Comparison of ENCODE assay signal across 1 cellular context in the genomic region with DNA sequence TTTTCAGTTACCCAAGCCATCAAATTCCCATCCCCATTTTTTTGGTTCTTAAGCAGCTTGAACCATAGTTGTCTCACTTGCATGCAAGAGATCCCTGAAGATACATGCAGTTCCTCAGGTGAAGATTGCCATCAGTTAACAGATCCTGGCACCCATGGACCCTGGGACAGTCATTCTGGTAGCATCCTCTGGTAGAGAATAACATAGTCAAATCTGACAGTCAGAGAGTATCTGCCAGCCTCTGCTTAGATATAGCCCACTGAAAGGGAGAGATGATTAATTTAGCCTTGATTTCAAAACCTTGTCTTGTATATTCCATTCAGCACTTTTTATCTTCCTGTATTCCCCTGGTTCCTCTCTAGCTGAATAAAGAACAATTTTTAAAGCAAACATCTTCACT.
TF ChIP-seq lines count a peak whose summit lies in the region.

No MANE protein-coding gene starts in this region.

TF ChIP-seq in IMR-90, 13 proteins besides CTCF, POLR2A, EP300 and RAD21 (continued from another document):
- no peak for TF ChIP-seq BHLHE40 (IDR thresholded peaks at IDR 0.05; ENCODE audit: low read depth, low read length)
- TF ChIP-seq CEBPB (IDR thresholded peaks at IDR 0.05; ENCODE audit: low read depth, low read length): no peak
- TF ChIP-seq, protein P1, sequence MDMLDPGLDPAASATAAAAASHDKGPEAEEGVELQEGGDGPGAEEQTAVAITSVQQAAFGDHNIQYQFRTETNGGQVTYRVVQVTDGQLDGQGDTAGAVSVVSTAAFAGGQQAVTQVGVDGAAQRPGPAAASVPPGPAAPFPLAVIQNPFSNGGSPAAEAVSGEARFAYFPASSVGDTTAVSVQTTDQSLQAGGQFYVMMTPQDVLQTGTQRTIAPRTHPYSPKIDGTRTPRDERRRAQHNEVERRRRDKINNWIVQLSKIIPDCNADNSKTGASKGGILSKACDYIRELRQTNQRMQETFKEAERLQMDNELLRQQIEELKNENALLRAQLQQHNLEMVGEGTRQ (IDR thresholded peaks at IDR 0.05; ENCODE audit: low read depth, low read length): no peak
- no peak for TF ChIP-seq RFX5 (IDR thresholded peaks at IDR 0.05; ENCODE audit: low read depth, low read length)
- no peak for TF ChIP-seq RCOR1 (IDR thresholded peaks at IDR 0.05; ENCODE audit: insufficient replicate concordance, low read length)
- TF ChIP-seq MAFK (IDR thresholded peaks at IDR 0.05; ENCODE audit: low read depth, low read length): no peak
- TF ChIP-seq NFE2L2 (IDR thresholded peaks at IDR 0.05; ENCODE audit: low read depth, low read length): no peak
- no peak for TF ChIP-seq CHD1 (IDR thresholded peaks at IDR 0.05; ENCODE audit: low read depth, low read length)
